In genomic region chr17:31320231-31320630, GRCh38 we compare ENCODE assay signal across 11 cellular contexts. TPM values are rescaled to one million over a fixed set of nuclear protein-coding genes. Genes with fewer than 3 reads are reported as not detected.
DNase-seq lines count a peak whose midpoint lies in the region; ATAC-seq and TF ChIP-seq lines count a peak whose summit lies in the region.
"Had no signal": no experiment of that assay in that cellular context is flagged by ENCODE, and none has a peak within 500 bp of the region (broad histone marks: within the 10 kb centered on the region; RNA-seq: fewer than 3 reads in every experiment).

No MANE protein-coding gene starts in this region.

- H3K27me3 Mint-ChIP-seq in CD4-positive, alpha-beta T cell, result no peaks in the 10 kb centered on the region
- H3K27me3 Mint-ChIP-seq in natural killer cell (ENCODE audit: low read depth in 2 of 2) (no peaks in the 10 kb centered on the region), progenitor cell of endocrine pancreas (no peaks in the 10 kb centered on the region)

- peaks cover 55% of the 10 kb centered on the region for H3K4me1 Mint-ChIP-seq in CD4-positive, alpha-beta T cell (ENCODE audit: low read depth)
- H3K4me1 Mint-ChIP-seq in natural killer cell (peaks cover 37 to 40% of the 10 kb centered on the region in 2 donors), progenitor cell of endocrine pancreas (ENCODE audit: low read depth) (peaks cover 8% of the 10 kb centered on the region)

- TF ChIP-seq CTCF in CD4-positive, alpha-beta T cell (IDR thresholded peaks at IDR 0.05), result no peak
- no peak for TF ChIP-seq CTCF in natural killer cell (IDR thresholded peaks at IDR 0.05)
- no peak for TF ChIP-seq CTCF in progenitor cell of endocrine pancreas (IDR thresholded peaks at IDR 0.05; ENCODE audit: unreplicated experiment)

- peak overlapping the region; percentile 91 for H3K4me3 Mint-ChIP-seq in CD4-positive, alpha-beta T cell
- H3K4me3 Mint-ChIP-seq in natural killer cell (peak overlapping the region; percentile 80), progenitor cell of endocrine pancreas (ENCODE audit: low read depth) (no peak overlapping the region)

- peaks cover 38% of the 10 kb centered on the region for H3K36me3 Mint-ChIP-seq in CD4-positive, alpha-beta T cell (ENCODE audit: low read depth)
- H3K36me3 Mint-ChIP-seq in natural killer cell (no peaks in the 10 kb centered on the region), progenitor cell of endocrine pancreas (ENCODE audit: insufficient read depth) (peaks cover 2% of the 10 kb centered on the region)

- no peaks in the 10 kb centered on the region for H3K9me3 Mint-ChIP-seq in CD4-positive, alpha-beta T cell
- no peaks in the 10 kb centered on the region for H3K9me3 Mint-ChIP-seq in natural killer cell
- no peaks in the 10 kb centered on the region for H3K9me3 Mint-ChIP-seq in progenitor cell of endocrine pancreas (ENCODE audit: low read depth)

- peak overlapping the region; percentile 87 for H3K27ac ChIP-seq in CD4-positive, alpha-beta T cell (ENCODE audit: low read depth, low read length)
- peak overlapping the region; percentile 91 for H3K27ac ChIP-seq in angular gyrus (ENCODE audit: low read depth, low read length)

- H3K9me3 ChIP-seq in CD4-positive, alpha-beta T cell (ENCODE audit: control insufficient read depth, low read length), result no peaks in the 10 kb centered on the region

- H3K27ac Mint-ChIP-seq in CD4-positive, alpha-beta T cell, result peak overlapping the region; percentile 93
- peak overlapping the region; percentile 89 to 93 for H3K27ac Mint-ChIP-seq in natural killer cell
- no peak overlapping the region for H3K27ac Mint-ChIP-seq in progenitor cell of endocrine pancreas

- intact Hi-C loops in CD4-positive, alpha-beta T cell (cut with DNase I, micrococcal nuclease), result loop anchor here (2.0 to 10.0 kb wide), 2 partner anchors 13 to 55 kb away; no protein-coding TSS in a partner anchor
- intact Hi-C loops in natural killer cell (cut with micrococcal nuclease), result loop anchor here (5.0 to 10.0 kb wide), 3 partner anchors 172 to 345 kb away; partner anchors contain the start of gene RNF135

- ATAC-seq in CD4-positive, alpha-beta T cell (ENCODE audit: poor library complexity), result no peak
- ATAC-seq in natural killer cell, result no peak

- POLR2A ChIA-PET in CD4-positive, alpha-beta T cell (lab: Charles Lee), result interaction anchor here (0.7 to 9.3 kb wide), 9 partner anchors 11 to 500 kb away, joined by 3 to 157 read pairs (median 5); partner anchors contain the start of gene EVI2B

- CTCF ChIA-PET in CD4-positive, alpha-beta T cell (lab: Charles Lee), result interaction anchor here (0.6 to 1.5 kb wide), 2 partner anchors 18 to 30 kb away, joined by 3 read pairs; no protein-coding TSS in a partner anchor

- no peaks in the 10 kb centered on the region for H3K27me3 ChIP-seq in CD4-positive, alpha-beta T cell (ENCODE audit: control insufficient read depth, insufficient read depth, low read length)

- no peak for DNase-seq in CD4-positive, alpha-beta T cell
- DNase-seq in LHCN-M2 (ENCODE audit: low read depth), result peak; percentile 32
- no peak for DNase-seq in natural killer cell
- DNase-seq in GM19240 (ENCODE audit: insufficient read length, low spot score), result no peak
- DNase-seq in GM03348 (ENCODE audit: low spot score), result no peak
- DNase-seq in progenitor cell of endocrine pancreas (ENCODE audit: low spot score, unreplicated experiment), result no peak
- DNase-seq in NCI-H1092 treated with DMSO at 0.1 percent for 48 hours (lab: John Stamatoyannopoulos, UW), result no peak
- DNase-seq: activated effector memory CD4-positive, alpha-beta T cell treated with Interleukin-2 at 50 U/mL for 16 hours; Calu3; NCI-H446 treated with DMSO at 0.1 percent for 48 hours had no signal

RNA-seq across cellular contexts. Expression of gene EVI2A, which starts 1.2 kb away (rescaled TPM):
- 10 to 100 TPM; 37.8 to 38.4 TPM for total RNA-seq in CD4-positive, alpha-beta T cell
- total RNA-seq in LHCN-M2 (2014; rRNA removed) (38.0 and 53.9 TPM in 2 replicates), natural killer cell (10 to 100 TPM; 20.9 to 33.0 (median 32.4) TPM), progenitor cell of endocrine pancreas (not detected in 2 replicates)
- polyA plus RNA-seq in LHCN-M2 (2012), result 12.9 TPM
- total RNA-seq: Calu3 had no signal

RNA-seq across cellular contexts. Expression of gene EVI2B, which starts 6.4 kb away (rescaled TPM):
- 100 to 1,000 TPM in 1 of 2 experiments, 10 to 100 TPM in 1; 99.1 to 102 TPM for total RNA-seq in CD4-positive, alpha-beta T cell
- total RNA-seq in LHCN-M2 (2014; rRNA removed) (6.3 and 10.6 TPM in 2 replicates), natural killer cell (100 to 1,000 TPM in 1 of 3 donors, 10 to 100 TPM in 2; 89.6 to 103 (median 98.9) TPM), progenitor cell of endocrine pancreas (not detected in 2 replicates)
- polyA plus RNA-seq in LHCN-M2 (2012), result 1.7 TPM
- total RNA-seq: Calu3 had no signal

RNA-seq across cellular contexts. Expression of gene OMG, which starts 23.2 kb away (rescaled TPM):
- under 1 TPM; 0.44 to 0.47 TPM for total RNA-seq in CD4-positive, alpha-beta T cell
- total RNA-seq in LHCN-M2 (2014; rRNA removed), result 0.23 and 0.45 TPM in 2 replicates
- polyA plus RNA-seq in LHCN-M2 (2012), result 0.17 TPM
- 1 to 10 TPM in 2 of 3 donors, under 1 TPM in 1; 0.96 to 2.8 (median 1.3) TPM for total RNA-seq in natural killer cell
- not detected in 2 replicates for total RNA-seq in progenitor cell of endocrine pancreas
- total RNA-seq: Calu3 had no signal

Comparison
In these comparisons a context has a peak if more than half of its experiments do, and no peak if none do; other contexts are left out.
1. RNA of gene EVI2A, which starts 1.2 kb away (total RNA-seq): 38.0 to 53.9 TPM in LHCN-M2, 37.8 to 38.4 TPM in CD4-positive, alpha-beta T cell and 20.9 to 33.0 TPM in natural killer cell; not detected in progenitor cell of endocrine pancreas; every median in the first group is over 10 times any median in the second.